ENCODE assay signal across 7 cellular contexts in the genomic region with DNA sequence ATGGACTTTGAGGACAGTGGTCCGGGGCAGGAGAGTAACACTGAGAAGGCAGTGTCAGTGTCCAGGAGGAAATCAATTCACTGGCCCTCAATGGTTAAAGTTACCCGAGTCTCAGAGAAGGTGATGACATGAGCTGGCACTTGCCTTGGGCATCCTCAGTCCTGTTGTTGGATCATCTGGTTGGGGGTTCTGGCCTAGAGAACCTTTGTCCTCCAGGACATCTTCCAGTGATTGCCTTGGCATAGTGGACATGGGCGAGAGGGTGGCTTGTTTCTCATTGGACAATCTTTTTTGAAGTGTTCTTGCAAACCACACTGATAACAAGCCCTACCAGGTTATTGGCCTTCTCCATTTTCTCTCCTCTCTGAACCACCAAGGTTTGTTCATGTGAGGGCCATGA.
"Had no signal": no experiment of that assay in that cellular context is flagged by ENCODE, and none has a peak within 500 bp of the region (broad histone marks: within the 10 kb centered on the region; RNA-seq: fewer than 3 reads in every experiment).

No MANE protein-coding gene starts in this region.

- FAIRE-seq: G401.6, GM12878, GM12892, GM18507, GM19239 had no signal

- ATAC-seq: GM12878 had no signal

- DNase-seq: GDM1, GF-D8 had no signal
